11 cellular contexts compared by ENCODE assay signal in the genomic region with DNA sequence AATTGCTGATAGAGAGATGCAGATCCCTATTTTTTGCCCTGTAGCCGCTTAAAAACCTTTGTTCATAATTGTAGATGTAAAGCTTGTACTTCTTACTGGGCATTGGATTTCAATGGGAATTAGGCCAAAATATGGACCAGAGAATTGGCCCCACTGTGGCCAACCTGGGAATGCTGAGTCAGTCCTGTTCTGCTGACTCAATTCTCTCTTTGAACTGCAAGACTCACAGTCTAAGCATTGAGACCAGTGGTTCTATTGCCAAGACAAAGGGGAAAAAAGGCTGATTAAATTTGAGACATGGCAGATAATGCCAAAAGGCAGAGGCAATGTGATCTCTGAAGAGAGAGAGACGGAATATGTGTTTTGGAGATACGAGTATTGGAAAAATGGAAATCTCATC.
DNase-seq lines count a peak whose midpoint lies in the region; ATAC-seq, FAIRE-seq and TF ChIP-seq lines count a peak whose summit lies in the region.
"Had no signal": no experiment of that assay in that cellular context is flagged by ENCODE, and none has a peak within 500 bp of the region (broad histone marks: within the 10 kb centered on the region; RNA-seq: fewer than 3 reads in every experiment).

No MANE protein-coding gene starts in this region.

- H3K9me3 ChIP-seq in kidney (ENCODE audit: control insufficient read depth in 1 of 2, low read length in 2 of 2) (no peaks in the 10 kb centered on the region), suprapubic skin (no peaks in the 10 kb centered on the region)
- H3K9me3 ChIP-seq in CD8-positive, alpha-beta memory T cell (ENCODE audit: low read length): no peaks in the 10 kb centered on the region

- H3K27ac Mint-ChIP-seq in CD8-positive, alpha-beta memory T cell: no peak overlapping the region
- H3K27ac Mint-ChIP-seq: activated naive CD4-positive, alpha-beta T cell treated with anti-CD3 and anti-CD28 coated beads, Interleukin-2, amount 50 U/mL, for 24 hours had no signal

- CTCF ChIA-PET in CD8-positive, alpha-beta memory T cell (lab: Charles Lee): interaction anchor here (1.1 to 7.2 kb wide), 10 partner anchors 10 to 193 kb away, joined by 3 to 85 read pairs (median 8); no protein-coding TSS in a partner anchor

- no peak for ATAC-seq in HG02938 (IDR thresholded peaks at IDR 0.05; ENCODE audit: unreplicated experiment)
- ATAC-seq in left colon: no peak

- POLR2A ChIA-PET in CD8-positive, alpha-beta memory T cell (lab: Charles Lee): no interaction called here

- no peak overlapping the region for H3K9ac ChIP-seq in kidney (ENCODE audit: low read length in 2 of 2)

- in situ Hi-C loops in astrocyte of the cerebellum (cut with HindIII; ENCODE audit: low sequenced_read_pairs): loop anchor here (5.0 kb wide), 1 partner anchor 194 kb away; no protein-coding TSS in a partner anchor

- no peak for TF ChIP-seq EP300 in suprapubic skin (IDR thresholded peaks at IDR 0.05)

- no peaks in the 10 kb centered on the region for H3K36me3 ChIP-seq in kidney (ENCODE audit: control insufficient read depth in 1 of 2, insufficient read depth in 2 of 2, low read length in 2 of 2)
- no peaks in the 10 kb centered on the region for H3K36me3 ChIP-seq in suprapubic skin
- H3K36me3 ChIP-seq in CD8-positive, alpha-beta memory T cell (ENCODE audit: insufficient read depth, low read length): no peaks in the 10 kb centered on the region

- no peak for TF ChIP-seq POLR2A in suprapubic skin (IDR thresholded peaks at IDR 0.05)

- no peak overlapping the region for H3K4me3 Mint-ChIP-seq in CD8-positive, alpha-beta memory T cell
- H3K4me3 Mint-ChIP-seq: activated naive CD4-positive, alpha-beta T cell treated with anti-CD3 and anti-CD28 coated beads, Interleukin-2, amount 50 U/mL, for 24 hours had no signal

- no peak for TF ChIP-seq CTCF in GM12865 (IDR thresholded peaks at IDR 0.05; ENCODE audit: insufficient read depth, low read depth, low read length, missing control alignments)
- TF ChIP-seq CTCF in astrocyte of the cerebellum (IDR thresholded peaks at IDR 0.05; ENCODE audit: low read depth, low read length, missing control alignments): no peak
- TF ChIP-seq CTCF in kidney (IDR thresholded peaks at IDR 0.05; ENCODE audit: borderline replicate concordance, extremely low read depth, insufficient read depth): no peak
- no peak for TF ChIP-seq CTCF in suprapubic skin (IDR thresholded peaks at IDR 0.05)

- 88% methylated on average over 3 of the region's 3 CpGs for WGBS in suprapubic skin

- H3K4me3 ChIP-seq in GM12865 (ENCODE audit: low read depth, low read length) (no peak overlapping the region), astrocyte of the cerebellum (ENCODE audit: low read depth, low read length) (no peak overlapping the region), kidney (ENCODE audit: low read length in 2 of 2) (no peak overlapping the region), suprapubic skin (no peak overlapping the region)
- H3K4me3 ChIP-seq in CD8-positive, alpha-beta memory T cell (ENCODE audit: low read length): no peak overlapping the region

- intact Hi-C loops in kidney (cut with DNase I) (no loop called here), left colon (cut with DNase I, micrococcal nuclease) (no loop called here)

- H3K27ac ChIP-seq in kidney (ENCODE audit: low read depth in 2 of 2, low read length in 2 of 2): peak overlapping the region; percentile 63 to 75
- peak overlapping the region; percentile 87 for H3K27ac ChIP-seq in suprapubic skin
- H3K27ac ChIP-seq in CD8-positive, alpha-beta memory T cell (ENCODE audit: low read depth, low read length): no peak overlapping the region

- no peaks in the 10 kb centered on the region for H3K27me3 ChIP-seq in suprapubic skin
- no peaks in the 10 kb centered on the region for H3K27me3 ChIP-seq in CD8-positive, alpha-beta memory T cell (ENCODE audit: insufficient read depth, low read length, poor library complexity, severe bottlenecking)

- peak; percentile 26 for DNase-seq in GM12865 (ENCODE audit: low read depth)
- peak; percentile 53 for DNase-seq in astrocyte of the cerebellum (ENCODE audit: low read depth)
- no peak for DNase-seq in kidney
- no peak for DNase-seq in suprapubic skin (ENCODE audit: low spot score in 2 of 2)
- no peak for DNase-seq in NCI-H524 (lab: John Stamatoyannopoulos, UW)
- no peak for DNase-seq in left colon
- DNase-seq in CD8-positive, alpha-beta memory T cell: no peak
- DNase-seq: MV-4-11; stimulated activated CD4-positive, alpha-beta T cell treated with anti-CD3 and anti-CD28 coated beads, Interleukin-2, amount 100 ng/mL, for 48 hours had no signal

- peaks cover 12% of the 10 kb centered on the region in 2 donors for H3K4me1 ChIP-seq in kidney (ENCODE audit: control insufficient read depth in 1 of 2, insufficient read depth in 1 of 2, low read depth in 1 of 2, low read length in 2 of 2)
- H3K4me1 ChIP-seq in suprapubic skin: peaks cover 72% of the 10 kb centered on the region
- H3K4me1 ChIP-seq in CD8-positive, alpha-beta memory T cell (ENCODE audit: insufficient read depth, low read length): peaks cover 5% of the 10 kb centered on the region

- FAIRE-seq in kidney (lab: Jason Lieb, UNC): no peak

- peaks cover 0 to 1% (median 0%) of the 10 kb centered on the region in 3 donors for H3K36me3 Mint-ChIP-seq in CD8-positive, alpha-beta memory T cell
- H3K36me3 Mint-ChIP-seq: activated naive CD4-positive, alpha-beta T cell treated with anti-CD3 and anti-CD28 coated beads, Interleukin-2, amount 50 U/mL, for 24 hours had no signal

- peaks cover 0 to 2% of the 10 kb centered on the region in 2 donors for H3K27me3 Mint-ChIP-seq in CD8-positive, alpha-beta memory T cell
- H3K27me3 Mint-ChIP-seq: activated naive CD4-positive, alpha-beta T cell treated with anti-CD3 and anti-CD28 coated beads, Interleukin-2, amount 50 U/mL, for 24 hours had no signal

- H3K4me1 Mint-ChIP-seq in CD8-positive, alpha-beta memory T cell: peaks cover 13 to 59% (median 31%) of the 10 kb centered on the region in 3 donors

- no peaks in the 10 kb centered on the region for H3K9me3 Mint-ChIP-seq in CD8-positive, alpha-beta memory T cell
- H3K9me3 Mint-ChIP-seq: activated naive CD4-positive, alpha-beta T cell treated with anti-CD3 and anti-CD28 coated beads, Interleukin-2, amount 50 U/mL, for 24 hours had no signal

Comparison
In these comparisons a context has a peak if more than half of its experiments do, and no peak if none do; other contexts are left out.
1. DNase-seq: peak in GM12865 (single experiment) and astrocyte of the cerebellum (single experiment); none in kidney (single experiment), suprapubic skin (0 of 2), NCI-H524 (0 of 2), left colon (0 of 2) and CD8-positive, alpha-beta memory T cell (0 of 5).